28 cellular contexts compared by ENCODE assay signal in the genomic region with DNA sequence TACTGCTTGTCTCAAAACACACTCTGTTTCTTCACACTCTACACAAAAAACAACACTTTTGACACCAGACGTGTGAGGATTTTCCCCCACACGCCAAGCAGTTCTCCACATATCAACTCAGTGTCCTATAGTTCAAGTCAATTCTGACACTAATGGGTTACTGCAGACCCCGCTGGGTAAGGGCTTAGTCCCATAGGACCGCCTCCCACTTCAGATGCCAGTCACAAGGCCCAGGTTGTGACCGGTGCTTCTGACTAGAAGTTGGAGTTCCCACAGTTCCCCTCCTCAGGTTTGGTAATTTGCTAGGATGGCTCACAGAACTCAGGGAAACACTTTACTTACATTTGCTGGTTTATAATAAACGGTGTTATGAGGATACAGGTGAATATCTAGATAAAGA.
"Had no signal": no experiment of that assay in that cellular context is flagged by ENCODE, and none has a peak within 500 bp of the region (broad histone marks: within the 10 kb centered on the region; RNA-seq: fewer than 3 reads in every experiment).

No MANE protein-coding gene starts in this region.

- DNase-seq: colonic mucosa; effector CD8-positive, alpha-beta T cell; erythroblast; esophagus squamous epithelium; foreskin melanocyte; glutamatergic neuron; heart right ventricle; hippocampal formation; kidney; natural killer cell; occipital lobe; ovary; posterior cingulate gyrus; psoas muscle; right cardiac atrium; sigmoid colon; stimulated activated CD4-positive, alpha-beta T cell treated with anti-CD3 and anti-CD28 coated beads, Interleukin-4, amount 100 ng/mL, for 4 hours; stimulated activated naive CD8-positive, alpha-beta T cell treated with anti-CD3 and anti-CD28 coated beads, Interleukin-15, Interleukin-2, amounts not matched to agents 100 U/mL and 50 U/mL, for 24 hours; substantia nigra; testis; tibial artery had no signal

- H3K4me3 Mint-ChIP-seq: dendritic cell treated with granulocyte-macrophage colony-stimulating factor and Interleukin-4, amounts not matched to agents 40 ng/mL and 50 ng/mL, for 4 days; memory B cell; natural killer cell; stimulated activated memory B cell treated with anti-CD40 and anti-IgM and Interleukin-4, amounts not matched to agents 10 μg/mL and 1 μg/mL and 100 μg/mL, for 72 hours; type B pancreatic cell had no signal

- H3K36me3 ChIP-seq: colonic mucosa, ovary had no signal

- H3K4me1 ChIP-seq: colonic mucosa, heart right ventricle, sigmoid colon, testis had no signal

- H3K9me3 Mint-ChIP-seq: dendritic cell treated with granulocyte-macrophage colony-stimulating factor and Interleukin-4, amounts not matched to agents 40 ng/mL and 50 ng/mL, for 4 days; memory B cell; natural killer cell; stimulated activated memory B cell treated with anti-CD40 and anti-IgM and Interleukin-4, amounts not matched to agents 10 μg/mL and 1 μg/mL and 100 μg/mL, for 72 hours; type B pancreatic cell had no signal

- H3K27me3 Mint-ChIP-seq: dendritic cell treated with granulocyte-macrophage colony-stimulating factor and Interleukin-4, amounts not matched to agents 40 ng/mL and 50 ng/mL, for 4 days; memory B cell; stimulated activated memory B cell treated with anti-CD40 and anti-IgM and Interleukin-4, amounts not matched to agents 10 μg/mL and 1 μg/mL and 100 μg/mL, for 72 hours; type B pancreatic cell had no signal

- H3K27ac ChIP-seq: colonic mucosa, esophagus squamous epithelium, heart right ventricle, ovary, psoas muscle, sigmoid colon, testis, tibial artery had no signal

- FAIRE-seq: endometrium, kidney had no signal

- H3K4me1 Mint-ChIP-seq: memory B cell; natural killer cell; stimulated activated memory B cell treated with anti-CD40 and anti-IgM and Interleukin-4, amounts not matched to agents 10 μg/mL and 1 μg/mL and 100 μg/mL, for 72 hours had no signal

- ATAC-seq: heart right ventricle; left lobe of liver; natural killer cell; psoas muscle; right cardiac atrium; stimulated activated memory B cell treated with anti-CD40 and anti-IgM and Interleukin-4, amounts not matched to agents 10 μg/mL and 1 μg/mL and 100 μg/mL, for 72 hours; stimulated activated naive CD8-positive, alpha-beta T cell treated with anti-CD3 and anti-CD28 coated beads, Interleukin-15, Interleukin-2, amounts not matched to agents 100 U/mL and 50 U/mL, for 24 hours had no signal

- H3K27ac Mint-ChIP-seq: dendritic cell treated with granulocyte-macrophage colony-stimulating factor and Interleukin-4, amounts not matched to agents 40 ng/mL and 50 ng/mL, for 4 days; memory B cell; natural killer cell; stimulated activated memory B cell treated with anti-CD40 and anti-IgM and Interleukin-4, amounts not matched to agents 10 μg/mL and 1 μg/mL and 100 μg/mL, for 72 hours; type B pancreatic cell had no signal

- H3K9me3 ChIP-seq: colonic mucosa, esophagus squamous epithelium, heart right ventricle, ovary, psoas muscle, sigmoid colon, testis, tibial artery had no signal

- H3K4me3 ChIP-seq: colonic mucosa, esophagus squamous epithelium, heart right ventricle, lung, ovary, psoas muscle, sigmoid colon, testis, tibial artery had no signal

- H3K27me3 ChIP-seq: colonic mucosa, esophagus squamous epithelium, heart right ventricle, ovary, sigmoid colon, testis, tibial artery had no signal
